ENCODE assay signal across 8 cellular contexts in genomic region chr1:237281481-237281880, GRCh38.
"Had no signal": no experiment of that assay in that cellular context is flagged by ENCODE, and none has a peak within 500 bp of the region (broad histone marks: within the 10 kb centered on the region; RNA-seq: fewer than 3 reads in every experiment).

No MANE protein-coding gene starts in this region.

- H3K4me3 Mint-ChIP-seq: activated naive CD8-positive, alpha-beta T cell treated with anti-CD3 and anti-CD28 coated beads for 36 hours; mesothelial cell of epicardium had no signal

- H3K4me1 Mint-ChIP-seq: activated naive CD8-positive, alpha-beta T cell treated with anti-CD3 and anti-CD28 coated beads for 36 hours had no signal

- H3K27ac Mint-ChIP-seq: activated naive CD8-positive, alpha-beta T cell treated with anti-CD3 and anti-CD28 coated beads for 36 hours; mesothelial cell of epicardium had no signal

- H3K36me3 Mint-ChIP-seq: activated naive CD8-positive, alpha-beta T cell treated with anti-CD3 and anti-CD28 coated beads for 36 hours; mesothelial cell of epicardium had no signal

- DNase-seq: activated CD4-positive, alpha-beta T cell treated with anti-CD3 and anti-CD28 coated beads, Interleukin-2, amount 50 U/mL, for 1 hour; activated CD8-positive, alpha-beta memory T cell treated with anti-CD3 and anti-CD28 coated beads for 24 hours; activated naive CD8-positive, alpha-beta T cell treated with anti-CD3 and anti-CD28 coated beads for 36 hours; body of pancreas; lower lobe of right lung; stimulated activated CD4-positive, alpha-beta T cell treated with anti-CD3 and anti-CD28 coated beads, Interleukin-1b, Interleukin-23, amount 100 ng/mL, for 48 hours; SW 1271 had no signal

- H3K27me3 Mint-ChIP-seq: activated naive CD8-positive, alpha-beta T cell treated with anti-CD3 and anti-CD28 coated beads for 36 hours had no signal
